14 cellular contexts compared by ENCODE assay signal in the genomic region with DNA sequence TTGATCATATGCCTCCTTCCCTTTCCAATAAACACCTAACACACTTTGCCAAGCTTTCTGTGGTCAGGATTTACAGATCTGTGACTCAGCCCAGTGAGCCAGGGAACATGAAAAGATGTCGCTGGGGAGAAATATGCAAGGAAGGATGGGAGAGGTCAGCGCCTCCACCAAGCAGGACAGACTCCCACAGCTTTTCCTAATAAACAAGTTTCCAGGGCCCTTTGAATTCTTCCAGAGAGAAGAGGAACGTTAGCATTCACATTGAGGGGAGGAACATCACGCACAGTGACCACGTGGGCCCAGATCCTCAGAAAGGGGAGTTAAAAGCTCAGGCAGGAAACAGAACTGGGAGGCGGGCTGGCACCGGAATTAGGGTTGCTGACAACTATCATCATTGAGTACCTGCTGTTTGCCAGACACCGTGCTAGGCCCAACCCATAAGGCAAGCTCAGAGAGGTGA. TPM values are rescaled to one million over a fixed set of nuclear protein-coding genes. Genes with fewer than 3 reads are reported as not detected.
DNase-seq lines count a peak whose midpoint lies in the region; ATAC-seq and TF ChIP-seq lines count a peak whose summit lies in the region.
"Had no signal": no experiment of that assay in that cellular context is flagged by ENCODE, and none has a peak within 500 bp of the region (broad histone marks: within the 10 kb centered on the region; RNA-seq: fewer than 3 reads in every experiment).

No MANE protein-coding gene starts in this region.

- 32 to 37% methylated on average over 8 of the region's 8 CpGs for WGBS in GM23248 (ENCODE audit: low coverage in 1 of 2, low lambda C conversion rate in 2 of 2, missing lambda C conversion rate in 2 of 2), 2 experiments
- 42% methylated on average over 8 of the region's 8 CpGs for WGBS in smooth muscle cell (ENCODE audit: low lambda C conversion rate)
- 74 to 75% methylated on average over 8 of the region's 8 CpGs for WGBS in heart right ventricle, 2 donors

- H3K4me3 Mint-ChIP-seq in naive thymus-derived CD4-positive, alpha-beta T cell: no peak overlapping the region

- no peaks in the 10 kb centered on the region for H3K4me1 Mint-ChIP-seq in naive thymus-derived CD4-positive, alpha-beta T cell

- H3K4me1 ChIP-seq in GM23248 (ENCODE audit: insufficient read depth) (peaks cover 63% of the 10 kb centered on the region), smooth muscle cell (ENCODE audit: low read depth) (peaks cover 3% of the 10 kb centered on the region), heart right ventricle (no peaks in the 10 kb centered on the region), upper lobe of right lung (no peaks in the 10 kb centered on the region)
- no peaks in the 10 kb centered on the region for H3K4me1 ChIP-seq in naive thymus-derived CD4-positive, alpha-beta T cell (ENCODE audit: control insufficient read depth in 2 of 2, insufficient read depth in 2 of 2, low read length in 2 of 2)
- H3K4me1 ChIP-seq: lower lobe of right lung, prostate gland had no signal

- no peaks in the 10 kb centered on the region for H3K9me3 ChIP-seq in GM23248 (ENCODE audit: low read depth)
- H3K9me3 ChIP-seq in smooth muscle cell (replicated peaks; ENCODE audit: low read depth): no peaks in the 10 kb centered on the region
- H3K9me3 ChIP-seq in heart right ventricle: no peaks in the 10 kb centered on the region
- no peaks in the 10 kb centered on the region for H3K9me3 ChIP-seq in upper lobe of right lung
- H3K9me3 ChIP-seq in naive thymus-derived CD4-positive, alpha-beta T cell (ENCODE audit: control insufficient read depth in 2 of 3, low read length in 3 of 3): no peaks in the 10 kb centered on the region
- H3K9me3 ChIP-seq: lower lobe of right lung, prostate gland had no signal

- H3K4me3 ChIP-seq in GM23248 (0 out of 2 replicates have a peak overlapping the region, but pooled peaks have one; percentile 3), fibroblast of pulmonary artery (replicated peaks; ENCODE audit: low read depth, low read length) (no peak overlapping the region), smooth muscle cell (no peak overlapping the region), heart right ventricle (no peak overlapping the region), upper lobe of right lung (no peak overlapping the region)
- no peak overlapping the region for H3K4me3 ChIP-seq in naive thymus-derived CD4-positive, alpha-beta T cell (ENCODE audit: low read length)
- H3K4me3 ChIP-seq: lower lobe of right lung, prostate gland had no signal

- no peaks in the 10 kb centered on the region for H3K36me3 Mint-ChIP-seq in naive thymus-derived CD4-positive, alpha-beta T cell

- CTCF ChIA-PET in naive thymus-derived CD4-positive, alpha-beta T cell (lab: Charles Lee): no interaction called here

- intact Hi-C loops in heart right ventricle (cut with DNase I) (no loop called here), upper lobe of right lung (cut with DNase I) (no loop called here)
- intact Hi-C loops in naive thymus-derived CD4-positive, alpha-beta T cell (cut with micrococcal nuclease): no loop called here

- H2AFZ ChIP-seq in GM23248 (peak overlapping the region; percentile 50; the same call in 1 of the 2 replicates), smooth muscle cell (ENCODE audit: low read depth) (no peak overlapping the region)

- H3K79me2 ChIP-seq in GM23248 (ENCODE audit: insufficient read depth) (no peaks in the 10 kb centered on the region), smooth muscle cell (ENCODE audit: low read depth) (no peaks in the 10 kb centered on the region)

- peak; percentile 95 for DNase-seq in GM23248
- peak; percentile 84 for DNase-seq in fibroblast of pulmonary artery (ENCODE audit: low read depth)
- no peak for DNase-seq in smooth muscle cell (lab: John Stamatoyannopoulos, UW; ENCODE audit: unreplicated experiment)
- no peak for DNase-seq in heart right ventricle
- no peak for DNase-seq in upper lobe of right lung
- DNase-seq in stimulated activated CD4-positive, alpha-beta T cell treated with anti-CD3 and anti-CD28 coated beads, Interleukin-4, amount 100 ng/mL, for 24 hours: no peak
- no peak for DNase-seq in naive thymus-derived CD4-positive, alpha-beta T cell
- DNase-seq: activated T-cell treated with anti-CD3 and anti-CD28 coated beads, Interleukin-2, amount 50 U/mL, for 1 hour; DMS53; lower lobe of right lung; NCI-H345 had no signal

- H3K9ac ChIP-seq in GM23248 (peak overlapping the region; percentile 48), smooth muscle cell (ENCODE audit: low read depth) (no peak overlapping the region)

- peak overlapping the region; percentile 77 for H3K27ac ChIP-seq in GM23248
- H3K27ac ChIP-seq in smooth muscle cell (ENCODE audit: low read depth): peak overlapping the region; percentile 73
- H3K27ac ChIP-seq in heart right ventricle: no peak overlapping the region
- H3K27ac ChIP-seq in upper lobe of right lung: no peak overlapping the region
- H3K27ac ChIP-seq in naive thymus-derived CD4-positive, alpha-beta T cell (ENCODE audit: low read depth, low read length): no peak overlapping the region
- H3K27ac ChIP-seq: lower lobe of right lung, VCaP had no signal

- H3K27me3 ChIP-seq in GM23248 (replicated peaks; ENCODE audit: insufficient read depth) (no peaks in the 10 kb centered on the region), smooth muscle cell (ENCODE audit: low read depth) (no peaks in the 10 kb centered on the region), heart right ventricle (peaks cover 0 to 19% (median 12%) of the 10 kb centered on the region in 7 donors), upper lobe of right lung (peaks cover 14% of the 10 kb centered on the region)
- H3K27me3 ChIP-seq in naive thymus-derived CD4-positive, alpha-beta T cell (ENCODE audit: control insufficient read depth in 2 of 2, insufficient read depth in 2 of 2, low read length in 2 of 2): no peaks in the 10 kb centered on the region

- H3K27ac Mint-ChIP-seq in naive thymus-derived CD4-positive, alpha-beta T cell: no peak overlapping the region

- H4K20me1 ChIP-seq in GM23248 (ENCODE audit: insufficient read depth) (no peaks in the 10 kb centered on the region), smooth muscle cell (ENCODE audit: low read depth) (no peaks in the 10 kb centered on the region)

- no peaks in the 10 kb centered on the region for H3K9me3 Mint-ChIP-seq in naive thymus-derived CD4-positive, alpha-beta T cell

- H3K36me3 ChIP-seq in GM23248 (ENCODE audit: low read depth) (no peaks in the 10 kb centered on the region), smooth muscle cell (ENCODE audit: low read depth) (no peaks in the 10 kb centered on the region), heart right ventricle (no peaks in the 10 kb centered on the region), upper lobe of right lung (no peaks in the 10 kb centered on the region)
- no peaks in the 10 kb centered on the region for H3K36me3 ChIP-seq in naive thymus-derived CD4-positive, alpha-beta T cell (ENCODE audit: control insufficient read depth in 2 of 3, insufficient read depth in 3 of 3, low read length in 3 of 3)
- H3K36me3 ChIP-seq: lower lobe of right lung, prostate gland had no signal

- in situ Hi-C loops in GM23248 (cut with MboI): no loop called here

- ATAC-seq in SK-N-SH treated with all-trans-retinoic acid at 6 μM for 48 hours: peak; percentile 68
- ATAC-seq in heart right ventricle: no peak
- no peak for ATAC-seq in upper lobe of right lung
- no peak for ATAC-seq in naive thymus-derived CD4-positive, alpha-beta T cell
- ATAC-seq: lower lobe of right lung had no signal

- peak overlapping the region; percentile 39 for H3K4me2 ChIP-seq in GM23248 (ENCODE audit: unreplicated experiment)
- peak overlapping the region; percentile 42 for H3K4me2 ChIP-seq in smooth muscle cell

- peaks cover 5 to 24% (median 18%) of the 10 kb centered on the region in 5 donors for H3K27me3 Mint-ChIP-seq in naive thymus-derived CD4-positive, alpha-beta T cell

- no peak for TF ChIP-seq CTCF in fibroblast of pulmonary artery (IDR thresholded peaks at IDR 0.05; ENCODE audit: low read length, missing control alignments)
- TF ChIP-seq CTCF in smooth muscle cell (IDR thresholded peaks at IDR 0.05; ENCODE audit: borderline replicate concordance, insufficient read depth, poor library complexity, severe bottlenecking): no peak
- no peak for TF ChIP-seq CTCF in heart right ventricle (IDR thresholded peaks at IDR 0.05)
- TF ChIP-seq CTCF in upper lobe of right lung (IDR thresholded peaks at IDR 0.05): no peak

- no peaks in the 10 kb centered on the region for H3K9me2 ChIP-seq in GM23248 (ENCODE audit: insufficient read depth)

- POLR2A ChIA-PET in naive thymus-derived CD4-positive, alpha-beta T cell (lab: Charles Lee): no interaction called here

- H3F3A ChIP-seq in GM23248 (ENCODE audit: insufficient read depth) (peaks cover 37% of the 10 kb centered on the region), smooth muscle cell (ENCODE audit: low read depth) (peaks cover 3% of the 10 kb centered on the region)

TF ChIP-seq in SK-N-SH treated with all-trans-retinoic acid at 6 μM for 48 hours, 23 proteins besides CTCF, POLR2A, EP300 and RAD21 (continues in another document):
- TF ChIP-seq ZC3H10 (CRISPR knock-in tag; IDR thresholded peaks at IDR 0.05) (no peak), PATZ1 (CRISPR knock-in tag; IDR thresholded peaks at IDR 0.05; ENCODE audit: borderline replicate concordance) (no peak), ZFP3 (CRISPR knock-in tag; IDR thresholded peaks at IDR 0.05) (no peak), OSR1 (CRISPR knock-in tag; IDR thresholded peaks at IDR 0.05) (no peak), BACH2 (CRISPR knock-in tag; IDR thresholded peaks at IDR 0.05; ENCODE audit: borderline replicate concordance) (no peak)

RNA-seq across cellular contexts. Expression of gene MRPS22, which starts 33.3 kb away (rescaled TPM):
- 62.5 and 63.5 TPM in 2 replicates for total RNA-seq in GM23248 (2014; rRNA removed; shearing (Covaris generic))
- 63.2 and 67.2 TPM in 2 replicates for polyA plus RNA-seq in GM23248 (2016; fragmentation: Nextera tagmentation; extraction: Ambion mirVana)
- 96.0 and 97.2 TPM in 2 replicates for total RNA-seq in smooth muscle cell
- polyA plus RNA-seq in smooth muscle cell: 70.5 and 90.6 TPM in 2 replicates
- 100 to 1,000 TPM in 1 of 10 donors, 10 to 100 TPM in 9; 69.8 to 105 (median 86.5) TPM for total RNA-seq in heart right ventricle
- 10 to 100 TPM; 49.8 to 84.4 TPM for polyA plus RNA-seq in heart right ventricle
- total RNA-seq in upper lobe of right lung: 31.1 TPM
- total RNA-seq in naive thymus-derived CD4-positive, alpha-beta T cell: 10 to 100 TPM; 26.2 to 37.2 (median 36.3) TPM
- polyA plus RNA-seq in naive thymus-derived CD4-positive, alpha-beta T cell: 10 to 100 TPM; 45.5 to 47.0 TPM

Comparison
In these comparisons a context has a peak if more than half of its experiments do, and no peak if none do; other contexts are left out.
1. DNase-seq: peak in GM23248 (single experiment) and fibroblast of pulmonary artery (single experiment); none in smooth muscle cell (single experiment), heart right ventricle (0 of 2), upper lobe of right lung (single experiment), stimulated activated CD4-positive, alpha-beta T cell treated with anti-CD3 and anti-CD28 coated beads, Interleukin-4, amount 100 ng/mL, for 24 hours (single experiment) and naive thymus-derived CD4-positive, alpha-beta T cell (0 of 9).
2. H3K27ac ChIP-seq: peak in GM23248 (single experiment) and smooth muscle cell (single experiment); none in heart right ventricle (0 of 10), upper lobe of right lung (single experiment) and naive thymus-derived CD4-positive, alpha-beta T cell (single experiment).